In the genomic region with DNA sequence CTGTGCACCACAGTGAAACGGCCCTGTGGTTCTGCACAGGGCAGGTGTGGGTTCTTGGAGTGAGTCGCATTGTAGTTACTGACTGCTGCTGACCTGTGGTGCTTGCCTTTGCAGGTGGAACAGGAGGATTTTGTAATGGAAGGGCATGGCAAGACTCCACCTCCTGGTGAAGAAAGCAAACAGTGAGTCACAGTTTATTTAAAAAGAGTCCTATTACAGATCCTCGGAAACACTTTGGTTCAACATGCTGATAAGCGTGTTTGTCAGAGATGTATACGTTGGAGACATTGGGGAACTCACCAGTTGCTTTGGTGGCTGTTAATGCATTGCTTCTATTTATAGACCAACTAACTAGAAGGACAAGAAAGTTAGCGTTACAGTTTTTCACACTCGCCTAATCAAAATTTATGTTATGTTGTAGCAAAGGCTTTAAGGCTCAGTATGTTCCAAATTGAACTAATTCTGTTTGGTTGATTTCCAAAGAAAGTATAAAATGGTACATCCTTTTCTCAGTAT, we compare ENCODE assay signal across 1 cellular context.
A peak's percentile ranks its signal among the peaks of the same experiment; 100 is the strongest.
TF ChIP-seq lines count a peak whose summit lies in the region.

No MANE protein-coding gene starts in this region.

TF ChIP-seq in HepG2, 621 proteins besides CTCF, POLR2A, EP300 and RAD21 (continued from another document and continues in another):
- 0 out of 2 replicates have a peak, but pooled peaks have one; percentile 10 for TF ChIP-seq HNF1A (IDR thresholded peaks at IDR 0.05; ENCODE audit: low read depth)
- TF ChIP-seq HNF1A (CRISPR knock-in tag; IDR thresholded peaks at IDR 0.05; ENCODE audit: borderline replicate concordance) = no peak
- TF ChIP-seq JUNB (CRISPR knock-in tag; IDR thresholded peaks at IDR 0.05; ENCODE audit: borderline replicate concordance) = peak; percentile 99
- TF ChIP-seq ZNF296 (CRISPR knock-in tag; conservative IDR thresholded peaks at IDR 0.05) = no peak
- TF ChIP-seq NR2F6 (IDR thresholded peaks at IDR 0.05) = peak; percentile 79
- TF ChIP-seq NR2F6 (CRISPR knock-in tag; IDR thresholded peaks at IDR 0.05) = peak; percentile 78
- TF ChIP-seq, protein P1, sequence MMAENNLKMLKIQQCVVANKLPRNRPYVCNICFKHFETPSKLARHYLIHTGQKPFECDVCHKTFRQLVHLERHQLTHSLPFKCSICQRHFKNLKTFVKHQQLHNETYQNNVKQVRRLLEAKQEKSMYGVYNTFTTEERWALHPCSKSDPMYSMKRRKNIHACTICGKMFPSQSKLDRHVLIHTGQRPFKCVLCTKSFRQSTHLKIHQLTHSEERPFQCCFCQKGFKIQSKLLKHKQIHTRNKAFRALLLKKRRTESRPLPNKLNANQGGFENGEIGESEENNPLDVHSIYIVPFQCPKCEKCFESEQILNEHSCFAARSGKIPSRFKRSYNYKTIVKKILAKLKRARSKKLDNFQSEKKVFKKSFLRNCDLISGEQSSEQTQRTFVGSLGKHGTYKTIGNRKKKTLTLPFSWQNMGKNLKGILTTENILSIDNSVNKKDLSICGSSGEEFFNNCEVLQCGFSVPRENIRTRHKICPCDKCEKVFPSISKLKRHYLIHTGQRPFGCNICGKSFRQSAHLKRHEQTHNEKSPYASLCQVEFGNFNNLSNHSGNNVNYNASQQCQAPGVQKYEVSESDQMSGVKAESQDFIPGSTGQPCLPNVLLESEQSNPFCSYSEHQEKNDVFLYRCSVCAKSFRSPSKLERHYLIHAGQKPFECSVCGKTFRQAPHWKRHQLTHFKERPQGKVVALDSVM (CRISPR knock-in tag; IDR thresholded peaks at IDR 0.05) = no peak
- TF ChIP-seq ZSCAN31 (CRISPR knock-in tag; IDR thresholded peaks at IDR 0.05; ENCODE audit: low read depth) = 0 out of 2 replicates have a peak, but pooled peaks have one; percentile 48
- TF ChIP-seq SOX13 (IDR thresholded peaks at IDR 0.05) = peak; percentile 34; the same call in 1 of the 2 replicates
- peak in 1 of 2 experiments; percentile 84; a peak in 2 of 4 replicates for TF ChIP-seq SOX13 (CRISPR knock-in tag; conservative IDR thresholded peaks at IDR 0.05 in 1 of 2, IDR thresholded peaks at IDR 0.05 in 1 of 2)
- peak; percentile 52; the same call in 1 of the 2 replicates for TF ChIP-seq HOXA3 (CRISPR knock-in tag; IDR thresholded peaks at IDR 0.05)
- TF ChIP-seq, protein P2, sequence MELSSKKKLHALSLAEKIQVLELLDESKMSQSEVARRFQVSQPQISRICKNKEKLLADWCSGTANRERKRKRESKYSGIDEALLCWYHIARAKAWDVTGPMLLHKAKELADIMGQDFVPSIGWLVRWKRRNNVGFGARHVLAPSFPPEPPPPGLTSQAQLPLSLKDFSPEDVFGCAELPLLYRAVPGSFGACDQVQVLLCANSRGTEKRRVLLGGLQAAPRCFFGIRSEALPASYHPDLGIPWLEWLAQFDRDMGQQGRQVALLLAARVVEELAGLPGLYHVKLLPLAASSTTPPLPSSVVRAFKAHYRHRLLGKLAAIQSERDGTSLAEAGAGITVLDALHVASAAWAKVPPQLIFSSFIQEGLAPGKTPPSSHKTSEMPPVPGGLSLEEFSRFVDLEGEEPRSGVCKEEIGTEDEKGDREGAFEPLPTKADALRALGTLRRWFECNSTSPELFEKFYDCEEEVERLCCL (CRISPR knock-in tag; IDR thresholded peaks at IDR 0.05; ENCODE audit: borderline replicate concordance) = no peak
- TF ChIP-seq SIN3B (IDR thresholded peaks at IDR 0.05; ENCODE audit: low read length) = no peak
- TF ChIP-seq, protein P3, sequence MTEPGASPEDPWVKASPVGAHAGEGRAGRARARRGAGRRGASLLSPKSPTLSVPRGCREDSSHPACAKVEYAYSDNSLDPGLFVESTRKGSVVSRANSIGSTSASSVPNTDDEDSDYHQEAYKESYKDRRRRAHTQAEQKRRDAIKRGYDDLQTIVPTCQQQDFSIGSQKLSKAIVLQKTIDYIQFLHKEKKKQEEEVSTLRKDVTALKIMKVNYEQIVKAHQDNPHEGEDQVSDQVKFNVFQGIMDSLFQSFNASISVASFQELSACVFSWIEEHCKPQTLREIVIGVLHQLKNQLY (CRISPR knock-in tag; IDR thresholded peaks at IDR 0.05) = peak; percentile 55
- TF ChIP-seq ZMYM4 (CRISPR knock-in tag; IDR thresholded peaks at IDR 0.05) = peak; percentile 91
- TF ChIP-seq GATAD2A (CRISPR knock-in tag; IDR thresholded peaks at IDR 0.05) = peak; percentile 85
- no peak for TF ChIP-seq ZNF431 (CRISPR knock-in tag; IDR thresholded peaks at IDR 0.05; ENCODE audit: borderline replicate concordance, low read depth)
- no peak for TF ChIP-seq SOX6 (IDR thresholded peaks at IDR 0.05)
- peak; percentile 87 for TF ChIP-seq SOX6 (CRISPR knock-in tag; IDR thresholded peaks at IDR 0.05)
- TF ChIP-seq, protein P4, sequence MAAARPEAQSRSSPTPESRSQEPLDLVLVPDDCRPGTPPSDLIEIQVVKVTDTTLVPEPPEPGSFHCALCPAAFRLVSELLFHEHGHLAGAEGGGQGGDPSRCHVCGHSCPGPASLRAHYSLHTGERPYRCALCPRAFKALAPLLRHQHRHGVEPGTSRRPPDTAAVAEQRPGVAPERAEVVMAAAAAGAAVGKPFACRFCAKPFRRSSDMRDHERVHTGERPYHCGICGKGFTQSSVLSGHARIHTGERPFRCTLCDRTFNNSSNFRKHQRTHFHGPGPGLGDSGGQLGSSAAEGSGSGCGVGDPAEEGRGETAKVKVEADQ (CRISPR knock-in tag; IDR thresholded peaks at IDR 0.05; ENCODE audit: borderline replicate concordance) = peak; percentile 66; the same call in 1 of the 2 replicates
- TF ChIP-seq HDAC2 (CRISPR knock-in tag; IDR thresholded peaks at IDR 0.05) = peak; percentile 86
- TF ChIP-seq FOXA1 (IDR thresholded peaks at IDR 0.05) = peak; percentile 40; the same call in 1 of the 2 replicates
- TF ChIP-seq FOXA1 (CRISPR knock-in tag; IDR thresholded peaks at IDR 0.05) = peak; percentile 95
- TF ChIP-seq KLF6 (CRISPR knock-in tag; IDR thresholded peaks at IDR 0.05) = peak; percentile 44; the same call in 1 of the 2 replicates
- TF ChIP-seq, protein P5, sequence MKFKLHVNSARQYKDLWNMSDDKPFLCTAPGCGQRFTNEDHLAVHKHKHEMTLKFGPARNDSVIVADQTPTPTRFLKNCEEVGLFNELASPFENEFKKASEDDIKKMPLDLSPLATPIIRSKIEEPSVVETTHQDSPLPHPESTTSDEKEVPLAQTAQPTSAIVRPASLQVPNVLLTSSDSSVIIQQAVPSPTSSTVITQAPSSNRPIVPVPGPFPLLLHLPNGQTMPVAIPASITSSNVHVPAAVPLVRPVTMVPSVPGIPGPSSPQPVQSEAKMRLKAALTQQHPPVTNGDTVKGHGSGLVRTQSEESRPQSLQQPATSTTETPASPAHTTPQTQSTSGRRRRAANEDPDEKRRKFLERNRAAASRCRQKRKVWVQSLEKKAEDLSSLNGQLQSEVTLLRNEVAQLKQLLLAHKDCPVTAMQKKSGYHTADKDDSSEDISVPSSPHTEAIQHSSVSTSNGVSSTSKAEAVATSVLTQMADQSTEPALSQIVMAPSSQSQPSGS (CRISPR knock-in tag; IDR thresholded peaks at IDR 0.05) = peak; percentile 88
- TF ChIP-seq ZFP1 (CRISPR knock-in tag; IDR thresholded peaks at IDR 0.05) = peak; percentile 76
- no peak for TF ChIP-seq ZHX1 (CRISPR knock-in tag; IDR thresholded peaks at IDR 0.05; ENCODE audit: low read depth)
- TF ChIP-seq KAT8 (CRISPR knock-in tag; IDR thresholded peaks at IDR 0.05) = peak; percentile 20; the same call in 1 of the 2 replicates
- peak; percentile 48; the same call in 1 of the 2 replicates for TF ChIP-seq GATAD1 (CRISPR knock-in tag; IDR thresholded peaks at IDR 0.05)
- no peak for TF ChIP-seq ZNF782 (CRISPR knock-in tag; IDR thresholded peaks at IDR 0.05; ENCODE audit: borderline replicate concordance)
- TF ChIP-seq FOXK1 (CRISPR knock-in tag; IDR thresholded peaks at IDR 0.05; ENCODE audit: borderline replicate concordance, low read depth) = peak; percentile 51; the same call in 1 of the 2 replicates
- TF ChIP-seq TBX2 (CRISPR knock-in tag; IDR thresholded peaks at IDR 0.05; ENCODE audit: borderline replicate concordance) = peak; percentile 92
- TF ChIP-seq ZKSCAN8 (CRISPR knock-in tag; IDR thresholded peaks at IDR 0.05; ENCODE audit: borderline replicate concordance) = peak; percentile 83
- TF ChIP-seq RCOR2 (CRISPR knock-in tag; IDR thresholded peaks at IDR 0.05) = peak; percentile 62; the same call in 1 of the 2 replicates
- TF ChIP-seq HNF4A (CRISPR knock-in tag; IDR thresholded peaks at IDR 0.05) = peak; percentile 44; the same call in 1 of the 2 replicates
- TF ChIP-seq, protein P6, sequence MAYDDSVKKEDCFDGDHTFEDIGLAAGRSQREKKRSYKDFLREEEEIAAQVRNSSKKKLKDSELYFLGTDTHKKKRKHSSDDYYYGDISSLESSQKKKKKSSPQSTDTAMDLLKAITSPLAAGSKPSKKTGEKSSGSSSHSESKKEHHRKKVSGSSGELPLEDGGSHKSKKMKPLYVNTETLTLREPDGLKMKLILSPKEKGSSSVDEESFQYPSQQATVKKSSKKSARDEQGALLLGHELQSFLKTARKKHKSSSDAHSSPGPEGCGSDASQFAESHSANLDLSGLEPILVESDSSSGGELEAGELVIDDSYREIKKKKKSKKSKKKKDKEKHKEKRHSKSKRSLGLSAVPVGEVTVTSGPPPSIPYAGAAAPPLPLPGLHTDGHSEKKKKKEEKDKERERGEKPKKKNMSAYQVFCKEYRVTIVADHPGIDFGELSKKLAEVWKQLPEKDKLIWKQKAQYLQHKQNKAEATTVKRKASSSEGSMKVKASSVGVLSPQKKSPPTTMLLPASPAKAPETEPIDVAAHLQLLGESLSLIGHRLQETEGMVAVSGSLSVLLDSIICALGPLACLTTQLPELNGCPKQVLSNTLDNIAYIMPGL (CRISPR knock-in tag; IDR thresholded peaks at IDR 0.05; ENCODE audit: borderline replicate concordance in 1 of 2, low read depth in 1 of 2) = peak in 1 of 2 experiments; percentile 39; a peak in 1 of 4 replicates
- TF ChIP-seq ASH2L (IDR thresholded peaks at IDR 0.05; ENCODE audit: insufficient read length, low read depth, low read length) = peak; percentile 28
- TF ChIP-seq JUN (CRISPR knock-in tag; IDR thresholded peaks at IDR 0.05) = peak; percentile 94
- peak; percentile 95 for TF ChIP-seq ZBTB20 (CRISPR knock-in tag; IDR thresholded peaks at IDR 0.05; ENCODE audit: borderline replicate concordance, low read depth)
- TF ChIP-seq ZNF207 (IDR thresholded peaks at IDR 0.05; ENCODE audit: borderline replicate concordance) = no peak
- no peak for TF ChIP-seq SMARCE1 (IDR thresholded peaks at IDR 0.05; ENCODE audit: borderline replicate concordance)
- TF ChIP-seq TGIF2 (CRISPR knock-in tag; IDR thresholded peaks at IDR 0.05) = no peak
- TF ChIP-seq ZNF343 (CRISPR knock-in tag; IDR thresholded peaks at IDR 0.05) = no peak
- TF ChIP-seq ZNF382 (CRISPR knock-in tag; IDR thresholded peaks at IDR 0.05; ENCODE audit: borderline replicate concordance) = no peak
- TF ChIP-seq SRSF9 (IDR thresholded peaks at IDR 0.05; ENCODE audit: borderline replicate concordance, insufficient read depth, low read depth, low read length, poor library complexity, severe bottlenecking) = no peak
- TF ChIP-seq ZNF589 (CRISPR knock-in tag; conservative IDR thresholded peaks at IDR 0.05) = peak; percentile 60; the same call in 1 of the 2 replicates
- peak; percentile 80 for TF ChIP-seq CEBPB (IDR thresholded peaks at IDR 0.05; ENCODE audit: borderline replicate concordance, low read depth, low read length)
